ENCODE assay signal across 1 cellular context in genomic region chr13:98173431-98173921, GRCh38.
TF ChIP-seq lines count a peak whose summit lies in the region.

No MANE protein-coding gene starts in this region.

TF ChIP-seq in HepG2, 621 proteins besides CTCF, POLR2A, EP300 and RAD21 (continued from another document and continues in another):
- no peak for TF ChIP-seq RERE (CRISPR knock-in tag; IDR thresholded peaks at IDR 0.05; ENCODE audit: low read depth)
- peak; percentile 83; the same call in 1 of the 2 replicates for TF ChIP-seq ZNF7 (CRISPR knock-in tag; IDR thresholded peaks at IDR 0.05)
- TF ChIP-seq TBX2 (CRISPR knock-in tag; IDR thresholded peaks at IDR 0.05; ENCODE audit: borderline replicate concordance) = peak; percentile 77; the same call in 1 of the 2 replicates
- TF ChIP-seq ZNF563 (CRISPR knock-in tag; IDR thresholded peaks at IDR 0.05) = no peak
- no peak for TF ChIP-seq GMEB1 (CRISPR knock-in tag; IDR thresholded peaks at IDR 0.05; ENCODE audit: borderline replicate concordance)
- TF ChIP-seq RELA (CRISPR knock-in tag; IDR thresholded peaks at IDR 0.05) = no peak
- TF ChIP-seq MAX (IDR thresholded peaks at IDR 0.05) = peak; percentile 56
- peak; percentile 81 for TF ChIP-seq RBM22 (optimal IDR thresholded peaks at IDR 0.05; ENCODE audit: low read length)
- TF ChIP-seq ZNF550 (CRISPR knock-in tag; IDR thresholded peaks at IDR 0.05; ENCODE audit: borderline replicate concordance) = no peak
- peak; percentile 78; the same call in 1 of the 2 replicates for TF ChIP-seq SKIL (CRISPR knock-in tag; IDR thresholded peaks at IDR 0.05; ENCODE audit: borderline replicate concordance)
- TF ChIP-seq ATAD3A (CRISPR knock-in tag; IDR thresholded peaks at IDR 0.05) = no peak
- no peak for TF ChIP-seq ZNF24 (IDR thresholded peaks at IDR 0.05)
- no peak for TF ChIP-seq ZNF790 (CRISPR knock-in tag; IDR thresholded peaks at IDR 0.05; ENCODE audit: borderline replicate concordance)
- TF ChIP-seq BRF2 (CRISPR knock-in tag; IDR thresholded peaks at IDR 0.05) = 0 out of 2 replicates have a peak, but pooled peaks have one; percentile 31
- TF ChIP-seq ZNF503 (CRISPR knock-in tag; IDR thresholded peaks at IDR 0.05) = peak; percentile 54; the same call in 1 of the 2 replicates
- TF ChIP-seq HOXD1 (CRISPR knock-in tag; IDR thresholded peaks at IDR 0.05) = no peak
- no peak for TF ChIP-seq NFE2 (CRISPR knock-in tag; IDR thresholded peaks at IDR 0.05)
- TF ChIP-seq ZNF432 (CRISPR knock-in tag; IDR thresholded peaks at IDR 0.05; ENCODE audit: borderline replicate concordance) = no peak
- TF ChIP-seq ZNF160 (CRISPR knock-in tag; IDR thresholded peaks at IDR 0.05) = no peak
- peak; percentile 62; the same call in 1 of the 2 replicates for TF ChIP-seq SMAD3 (CRISPR knock-in tag; IDR thresholded peaks at IDR 0.05)
- TF ChIP-seq ZNF891 (CRISPR knock-in tag; IDR thresholded peaks at IDR 0.05) = no peak
- TF ChIP-seq XRCC5 (optimal IDR thresholded peaks at IDR 0.05; ENCODE audit: low read length) = no peak
- no peak for TF ChIP-seq ZNF407 (CRISPR knock-in tag; IDR thresholded peaks at IDR 0.05; ENCODE audit: not compliant biosample characterization)
- no peak for TF ChIP-seq ZNF839 (CRISPR knock-in tag; IDR thresholded peaks at IDR 0.05; ENCODE audit: borderline replicate concordance)
- no peak for TF ChIP-seq CREB3 (CRISPR knock-in tag; IDR thresholded peaks at IDR 0.05)
